ENCODE assay signal across 8 cellular contexts in genomic region chr9:127905788-127906191, GRCh38. TPM values are rescaled to one million over a fixed set of nuclear protein-coding genes. Genes with fewer than 3 reads are reported as not detected.
A peak's percentile ranks its signal among the peaks of the same experiment; 100 is the strongest.
DNase-seq lines count a peak whose midpoint lies in the region; ATAC-seq lines count a peak whose summit lies in the region.

No MANE protein-coding gene starts in this region.

- H3K27me3 ChIP-seq in effector memory CD4-positive, alpha-beta T cell (replicated peaks; ENCODE audit: control insufficient read depth, insufficient read depth, low read length, poor library complexity, severe bottlenecking): no peaks in the 10 kb centered on the region

- POLR2A ChIA-PET in activated CD4-positive, alpha-beta memory T cell treated with anti-CD3 and anti-CD28 coated beads, Interleukin-2, amount 10 ng/mL, durations not matched to agents 7 days and 5 days (lab: Charles Lee): interaction anchor here (0.7 to 3.9 kb wide), 18 partner anchors 11 to 1101 kb away, joined by 3 to 69 read pairs (median 3); partner anchors contain the start of genes CDK9, DPM2, NAIF1 and ST6GALNAC4

- ATAC-seq in GM18907 (IDR thresholded peaks at IDR 0.05; ENCODE audit: unreplicated experiment): peak; percentile 27
- no peak for ATAC-seq in GM18870 (IDR thresholded peaks at IDR 0.05; ENCODE audit: unreplicated experiment)
- no peak for ATAC-seq in GM19351 (IDR thresholded peaks at IDR 0.05; ENCODE audit: unreplicated experiment)
- no peak for ATAC-seq in GM19467 (IDR thresholded peaks at IDR 0.05; ENCODE audit: unreplicated experiment)

- CTCF ChIA-PET in activated CD4-positive, alpha-beta memory T cell treated with anti-CD3 and anti-CD28 coated beads, Interleukin-2, amount 10 ng/mL, durations not matched to agents 7 days and 5 days (lab: Charles Lee): interaction anchor here (0.9 to 2.7 kb wide), 7 partner anchors 10 to 171 kb away, joined by 3 to 13 read pairs (median 5); partner anchors contain the start of gene TOR2A

- peaks cover 29% of the 10 kb centered on the region for H3K36me3 Mint-ChIP-seq in activated CD4-positive, alpha-beta memory T cell treated with anti-CD3 and anti-CD28 coated beads, Interleukin-2, amount 10 ng/mL, durations not matched to agents 7 days and 5 days (ENCODE audit: low read depth)

- H3K27ac ChIP-seq in effector memory CD4-positive, alpha-beta T cell (ENCODE audit: insufficient read depth, low read length, poor library complexity, severe bottlenecking): peak overlapping the region; percentile 99

- peak; percentile 70 for DNase-seq in activated CD4-positive, alpha-beta memory T cell treated with anti-CD3 and anti-CD28 coated beads, Interleukin-2, amount 10 ng/mL, durations not matched to agents 7 days and 5 days
- peak; percentile 59 to 75 (median 64) for DNase-seq in effector memory CD4-positive, alpha-beta T cell
- peak; percentile 70 for DNase-seq in stimulated activated CD4-positive, alpha-beta T cell treated with anti-CD3 and anti-CD28 coated beads, Interleukin-4, amount 100 ng/mL, for 24 hours
- no peak for DNase-seq in amniotic stem cell (lab: John Stamatoyannopoulos, UW)

- no peaks in the 10 kb centered on the region for H3K9me3 Mint-ChIP-seq in activated CD4-positive, alpha-beta memory T cell treated with anti-CD3 and anti-CD28 coated beads, Interleukin-2, amount 10 ng/mL, durations not matched to agents 7 days and 5 days

- peaks cover 52% of the 10 kb centered on the region for H3K4me1 Mint-ChIP-seq in activated CD4-positive, alpha-beta memory T cell treated with anti-CD3 and anti-CD28 coated beads, Interleukin-2, amount 10 ng/mL, durations not matched to agents 7 days and 5 days

- no peaks in the 10 kb centered on the region for H3K27me3 Mint-ChIP-seq in activated CD4-positive, alpha-beta memory T cell treated with anti-CD3 and anti-CD28 coated beads, Interleukin-2, amount 10 ng/mL, durations not matched to agents 7 days and 5 days

- H3K4me3 Mint-ChIP-seq in activated CD4-positive, alpha-beta memory T cell treated with anti-CD3 and anti-CD28 coated beads, Interleukin-2, amount 10 ng/mL, durations not matched to agents 7 days and 5 days: peak overlapping the region; percentile 95

- H3K4me3 ChIP-seq in effector memory CD4-positive, alpha-beta T cell (ENCODE audit: insufficient read depth, low read depth, low read length, poor library complexity, severe bottlenecking): peak overlapping the region; percentile 55

- H3K4me1 ChIP-seq in effector memory CD4-positive, alpha-beta T cell (ENCODE audit: control insufficient read depth, insufficient read depth, low read length, poor library complexity, severe bottlenecking): peaks cover 41% of the 10 kb centered on the region

- H3K36me3 ChIP-seq in effector memory CD4-positive, alpha-beta T cell (ENCODE audit: control insufficient read depth, insufficient read depth, low read length): peaks cover 8% of the 10 kb centered on the region

- no peaks in the 10 kb centered on the region for H3K9me3 ChIP-seq in effector memory CD4-positive, alpha-beta T cell (ENCODE audit: control insufficient read depth, low read length)

- H3K27ac Mint-ChIP-seq in activated CD4-positive, alpha-beta memory T cell treated with anti-CD3 and anti-CD28 coated beads, Interleukin-2, amount 10 ng/mL, durations not matched to agents 7 days and 5 days: peak overlapping the region; percentile 100

RNA-seq across cellular contexts. Expression of gene ST6GALNAC6, which starts 6.4 kb away (rescaled TPM):
- total RNA-seq in activated CD4-positive, alpha-beta memory T cell treated with anti-CD3 and anti-CD28 coated beads, Interleukin-2, amount 10 ng/mL, durations not matched to agents 7 days and 5 days: 100 to 1,000 TPM; 141 to 146 TPM

RNA-seq across cellular contexts. Expression of gene ST6GALNAC4, which starts 11.1 kb away (rescaled TPM):
- total RNA-seq in activated CD4-positive, alpha-beta memory T cell treated with anti-CD3 and anti-CD28 coated beads, Interleukin-2, amount 10 ng/mL, durations not matched to agents 7 days and 5 days: 10 to 100 TPM; 19.4 to 21.5 TPM

RNA-seq across cellular contexts. Expression of gene PIP5KL1, which starts 24.8 kb away (rescaled TPM):
- 1 to 10 TPM; 1.5 to 1.9 TPM for total RNA-seq in activated CD4-positive, alpha-beta memory T cell treated with anti-CD3 and anti-CD28 coated beads, Interleukin-2, amount 10 ng/mL, durations not matched to agents 7 days and 5 days

RNA-seq across cellular contexts. Expression of gene AK1, which starts 28.3 kb away (rescaled TPM):
- total RNA-seq in activated CD4-positive, alpha-beta memory T cell treated with anti-CD3 and anti-CD28 coated beads, Interleukin-2, amount 10 ng/mL, durations not matched to agents 7 days and 5 days: 10 to 100 TPM; 80.9 to 81.9 TPM

RNA-seq across cellular contexts. Expression of gene DPM2, which starts 31.9 kb away (rescaled TPM):
- 10 to 100 TPM; 48.2 TPM for total RNA-seq in activated CD4-positive, alpha-beta memory T cell treated with anti-CD3 and anti-CD28 coated beads, Interleukin-2, amount 10 ng/mL, durations not matched to agents 7 days and 5 days
